Comparison of ENCODE assay signal across 18 cellular contexts in genomic region chr12:53093777-53094393, GRCh38. TPM values are rescaled to one million over a fixed set of nuclear protein-coding genes. Genes with fewer than 3 reads are reported as not detected.
DNase-seq lines count a peak whose midpoint lies in the region; ATAC-seq and TF ChIP-seq lines count a peak whose summit lies in the region.
"Had no signal": no experiment of that assay in that cellular context is flagged by ENCODE, and none has a peak within 500 bp of the region (broad histone marks: within the 10 kb centered on the region; RNA-seq: fewer than 3 reads in every experiment).

No MANE protein-coding gene starts in this region.

- H3K27me3 ChIP-seq in gastroesophageal sphincter (no peaks in the 10 kb centered on the region), ovary (no peaks in the 10 kb centered on the region), psoas muscle (ENCODE audit: insufficient read depth in 3 of 3, low read length in 2 of 3) (no peaks in the 10 kb centered on the region), SJCRH30 (no peaks in the 10 kb centered on the region)
- H3K27me3 ChIP-seq: BE2C had no signal

- intact Hi-C loops in ovary (cut with DNase I) (no loop called here), psoas muscle (cut with DNase I) (no loop called here)
- intact Hi-C loops in activated naive CD4-positive, alpha-beta T cell treated with anti-CD3 and anti-CD28 coated beads for 36 hours (cut with micrococcal nuclease) = no loop called here

- H3K4me3 Mint-ChIP-seq in activated naive CD4-positive, alpha-beta T cell treated with anti-CD3 and anti-CD28 coated beads for 36 hours = no peak overlapping the region
- H3K4me3 Mint-ChIP-seq: activated CD8-positive, alpha-beta T cell treated with anti-CD3 and anti-CD28 coated beads for 36 hours; activated naive CD8-positive, alpha-beta T cell; immature natural killer cell had no signal

- no peak overlapping the region for H3K4me3 ChIP-seq in NB4 (ENCODE audit: low read depth, low read length)
- no peak overlapping the region for H3K4me3 ChIP-seq in gastroesophageal sphincter
- H3K4me3 ChIP-seq in ovary = no peak overlapping the region
- no peak overlapping the region for H3K4me3 ChIP-seq in psoas muscle
- no peak overlapping the region for H3K4me3 ChIP-seq in SJCRH30

- no peaks in the 10 kb centered on the region for H3K9me3 Mint-ChIP-seq in activated naive CD4-positive, alpha-beta T cell treated with anti-CD3 and anti-CD28 coated beads for 36 hours
- H3K9me3 Mint-ChIP-seq: activated CD8-positive, alpha-beta T cell treated with anti-CD3 and anti-CD28 coated beads for 36 hours; immature natural killer cell had no signal

- 54 to 62% methylated on average over 3 of the region's 6 CpGs for WGBS in gastroesophageal sphincter (ENCODE audit: low coverage in 1 of 2), 2 donors
- 36 to 51% (median 37%) methylated on average over 6 of the region's 6 CpGs for WGBS in ovary, 3 donors
- 75 to 84% (median 78%) methylated on average over 6 of the region's 6 CpGs for WGBS in psoas muscle, 3 donors

- H3K27ac ChIP-seq in gastroesophageal sphincter (peak overlapping the region in 3 of 4 donors; percentile 30 to 37 (median 32)), ovary (peak overlapping the region; percentile 30 to 54), psoas muscle (no peak overlapping the region), SJCRH30 (no peak overlapping the region)

- H3K27ac Mint-ChIP-seq in activated naive CD4-positive, alpha-beta T cell treated with anti-CD3 and anti-CD28 coated beads for 36 hours = no peak overlapping the region
- H3K27ac Mint-ChIP-seq: activated CD8-positive, alpha-beta T cell treated with anti-CD3 and anti-CD28 coated beads for 36 hours; activated naive CD8-positive, alpha-beta T cell; immature natural killer cell had no signal

- no peaks in the 10 kb centered on the region for H3K36me3 Mint-ChIP-seq in activated naive CD4-positive, alpha-beta T cell treated with anti-CD3 and anti-CD28 coated beads for 36 hours (ENCODE audit: low read depth)
- H3K36me3 Mint-ChIP-seq: activated naive CD8-positive, alpha-beta T cell; immature natural killer cell had no signal

- H3K27me3 Mint-ChIP-seq in activated naive CD4-positive, alpha-beta T cell treated with anti-CD3 and anti-CD28 coated beads for 36 hours (ENCODE audit: low read depth) = peaks cover 6% of the 10 kb centered on the region
- H3K27me3 Mint-ChIP-seq: activated naive CD8-positive, alpha-beta T cell had no signal

- TF ChIP-seq EP300 in gastroesophageal sphincter (IDR thresholded peaks at IDR 0.05) (no peak), ovary (IDR thresholded peaks at IDR 0.05) (no peak)

- H3K36me3 ChIP-seq in gastroesophageal sphincter (no peaks in the 10 kb centered on the region), ovary (no peaks in the 10 kb centered on the region), psoas muscle (ENCODE audit: insufficient read depth in 1 of 2, low read depth in 1 of 2) (no peaks in the 10 kb centered on the region), SJCRH30 (no peaks in the 10 kb centered on the region)
- H3K36me3 ChIP-seq: BE2C had no signal

- CTCF ChIA-PET in activated naive CD4-positive, alpha-beta T cell treated with anti-CD3 and anti-CD28 coated beads for 36 hours (lab: Charles Lee) = interaction anchor here (1.4 to 4.6 kb wide), 2 partner anchors 27 to 29 kb away, joined by 3 to 22 read pairs; no protein-coding TSS in a partner anchor

- H3K9me3 ChIP-seq in gastroesophageal sphincter (no peaks in the 10 kb centered on the region), ovary (no peaks in the 10 kb centered on the region), psoas muscle (no peaks in the 10 kb centered on the region), SJCRH30 (replicated peaks) (no peaks in the 10 kb centered on the region)
- H3K9me3 ChIP-seq: BE2C had no signal

- no peak for ATAC-seq in gastroesophageal sphincter
- ATAC-seq in psoas muscle = no peak
- ATAC-seq in HG02870 (IDR thresholded peaks at IDR 0.05; ENCODE audit: unreplicated experiment) = no peak
- ATAC-seq: activated CD8-positive, alpha-beta T cell treated with anti-CD3 and anti-CD28 coated beads for 36 hours had no signal

- peaks cover 16% of the 10 kb centered on the region for H3K4me1 Mint-ChIP-seq in activated naive CD4-positive, alpha-beta T cell treated with anti-CD3 and anti-CD28 coated beads for 36 hours (ENCODE audit: low read depth)

- TF ChIP-seq POLR2A in NB4 (IDR thresholded peaks at IDR 0.05; ENCODE audit: extremely low read depth, insufficient read length) (no peak), gastroesophageal sphincter (IDR thresholded peaks at IDR 0.05) (no peak), ovary (IDR thresholded peaks at IDR 0.05) (no peak)

- H3K4me1 ChIP-seq in gastroesophageal sphincter (peaks cover 0 to 58% (median 22%) of the 10 kb centered on the region in 3 donors), ovary (ENCODE audit: insufficient read depth) (peaks cover 10% of the 10 kb centered on the region), psoas muscle (peaks cover 5% of the 10 kb centered on the region), SJCRH30 (peaks cover 4% of the 10 kb centered on the region; the same call in 1 of the 2 replicates)

- peak; percentile 73 for DNase-seq in CD1c-positive myeloid dendritic cell (ENCODE audit: extremely low spot score)
- peak; percentile 52 for DNase-seq in NB4 (ENCODE audit: low read depth)
- peak in 2 of 5 donors; percentile 7 to 12 for DNase-seq in ovary
- no peak for DNase-seq in psoas muscle
- DNase-seq in SJCRH30 = no peak
- DNase-seq in activated naive CD4-positive, alpha-beta T cell treated with anti-CD3 and anti-CD28 coated beads for 36 hours = no peak
- DNase-seq: activated CD8-positive, alpha-beta T cell treated with anti-CD3 and anti-CD28 coated beads for 36 hours; BE2C; DND-41; GOT3; immature natural killer cell; NCI-H1930; NK-92 treated with Interleukin-12 subunit alpha and Interleukin-12 subunit beta, amount 100 ng/mL, for 24 hours; stimulated activated CD4-positive, alpha-beta T cell treated with anti-CD3 and anti-CD28 coated beads, Interleukin-12 subunit alpha, Interleukin-12 subunit beta, amount 100 ng/mL, for 4 hours had no signal

- TF ChIP-seq CTCF in NB4 (IDR thresholded peaks at IDR 0.05; ENCODE audit: low read depth, low read length) (no peak), gastroesophageal sphincter (IDR thresholded peaks at IDR 0.05) (no peak), ovary (IDR thresholded peaks at IDR 0.05) (no peak), psoas muscle (IDR thresholded peaks at IDR 0.05) (no peak)

RNA-seq across cellular contexts. Expression of gene IGFBP6, which starts 3.6 kb away (rescaled TPM):
- total RNA-seq in gastroesophageal sphincter = 1,000 to 10,000 TPM in 2 of 4 donors, 100 to 1,000 TPM in 2; 632 to 1,838 (median 914) TPM
- total RNA-seq in ovary = 100 to 1,000 TPM in 6 of 7 donors, 10 to 100 TPM in 1; 81.3 to 685 (median 224) TPM
- polyA plus RNA-seq in ovary = 100 to 1,000 TPM in 1 of 2 donors, 10 to 100 TPM in 1; 78.9 to 112 TPM
- total RNA-seq in psoas muscle = 10 to 100 TPM in 3 of 4 donors, 1 to 10 TPM in 1; 6.4 to 21.3 (median 18.1) TPM
- polyA plus RNA-seq in psoas muscle = 10 to 100 TPM; 23.9 to 27.0 (median 25.5) TPM
- total RNA-seq in SJCRH30 (2014; rRNA removed; shearing (Covaris generic)) = 11.5 and 13.0 TPM in 2 replicates
- total RNA-seq in activated naive CD4-positive, alpha-beta T cell treated with anti-CD3 and anti-CD28 coated beads for 36 hours = 1 to 10 TPM; 3.7 to 6.4 TPM
- polyA plus RNA-seq: neural cell had no signal

RNA-seq across cellular contexts. Expression of gene SOAT2, which starts 9.4 kb away (rescaled TPM):
- under 1 TPM in 1 of 4 donors, not detected in 3; 0.31 TPM for total RNA-seq in gastroesophageal sphincter
- total RNA-seq in ovary = under 1 TPM in 3 of 7 donors, not detected in 4; 0.17 to 0.72 (median 0.53) TPM
- under 1 TPM; 0.07 to 0.28 TPM for polyA plus RNA-seq in ovary
- not detected for total RNA-seq in psoas muscle
- under 1 TPM; 0.05 to 0.07 (median 0.07) TPM for polyA plus RNA-seq in psoas muscle
- not detected in 2 replicates for total RNA-seq in SJCRH30 (2014; rRNA removed; shearing (Covaris generic))
- under 1 TPM; 0.74 to 0.81 TPM for total RNA-seq in activated naive CD4-positive, alpha-beta T cell treated with anti-CD3 and anti-CD28 coated beads for 36 hours
- polyA plus RNA-seq: immature natural killer cell, neural cell had no signal

RNA-seq across cellular contexts. Expression of gene SPRYD3, which starts 14.7 kb away (rescaled TPM):
- total RNA-seq in gastroesophageal sphincter = 100 to 1,000 TPM in 2 of 4 donors, 10 to 100 TPM in 2; 79.1 to 137 (median 110) TPM
- 10 to 100 TPM; 28.5 to 88.1 (median 79.9) TPM for total RNA-seq in ovary
- 10 to 100 TPM; 36.9 to 39.9 TPM for polyA plus RNA-seq in ovary
- total RNA-seq in psoas muscle = 10 to 100 TPM; 19.7 to 22.6 (median 21.7) TPM
- polyA plus RNA-seq in psoas muscle = 10 to 100 TPM; 16.5 to 49.1 (median 34.2) TPM
- 8.9 and 10.4 TPM in 2 replicates for total RNA-seq in SJCRH30 (2014; rRNA removed; shearing (Covaris generic))
- total RNA-seq in activated naive CD4-positive, alpha-beta T cell treated with anti-CD3 and anti-CD28 coated beads for 36 hours = 10 to 100 TPM; 20.1 to 20.2 TPM

RNA-seq across cellular contexts. Expression of gene TNS2, which starts 44.0 kb away (rescaled TPM):
- total RNA-seq in gastroesophageal sphincter (100 to 1,000 TPM; 108 to 323 (median 182) TPM), ovary (100 to 1,000 TPM in 6 of 7 donors, 10 to 100 TPM in 1; 88.7 to 255 (median 190) TPM), psoas muscle (100 to 1,000 TPM in 1 of 4 donors, 10 to 100 TPM in 3; 39.4 to 132 (median 70.7) TPM)
- polyA plus RNA-seq in ovary (100 to 1,000 TPM in 1 of 2 donors, 10 to 100 TPM in 1; 66.8 to 161 TPM), psoas muscle (10 to 100 TPM; 37.7 to 48.9 (median 47.1) TPM)
- 13.3 and 16.1 TPM in 2 replicates for total RNA-seq in SJCRH30 (2014; rRNA removed; shearing (Covaris generic))
- total RNA-seq in activated naive CD4-positive, alpha-beta T cell treated with anti-CD3 and anti-CD28 coated beads for 36 hours = under 1 TPM; 0.37 to 0.67 TPM
- polyA plus RNA-seq: immature natural killer cell had no signal

Comparison
In these comparisons a context has a peak if more than half of its experiments do, and no peak if none do; other contexts are left out.
1. DNase-seq: peak in CD1c-positive myeloid dendritic cell (single experiment) and NB4 (single experiment); none in psoas muscle (0 of 2), SJCRH30 (0 of 2) and activated naive CD4-positive, alpha-beta T cell treated with anti-CD3 and anti-CD28 coated beads for 36 hours (single experiment).
2. H3K27ac ChIP-seq: peak in gastroesophageal sphincter (3 of 4) and ovary (2 of 2); none in psoas muscle (single experiment) and SJCRH30 (single experiment).